ENCODE assay signal across 19 cellular contexts in genomic region chr17:79971651-79972050, GRCh38.
DNase-seq lines count a peak whose midpoint lies in the region; ATAC-seq and TF ChIP-seq lines count a peak whose summit lies in the region.
"Had no signal": no experiment of that assay in that cellular context is flagged by ENCODE, and none has a peak within 500 bp of the region (broad histone marks: within the 10 kb centered on the region; RNA-seq: fewer than 3 reads in every experiment).

No MANE protein-coding gene starts in this region.

- ATAC-seq in left cardiac atrium (no peak), Right ventricle myocardium superior (ENCODE audit: poor library complexity) (no peak), lower lobe of right lung (no peak), GM21367 (IDR thresholded peaks at IDR 0.05; ENCODE audit: unreplicated experiment) (no peak)
- ATAC-seq: GM12878 had no signal

- in situ Hi-C loops in GM13977 (cut with MboI; ENCODE audit: low pct_unique_long_range_greater_than_20kb, low sequenced_read_pairs, unreplicated experiment), result loop anchor here (25.0 kb wide), 1 partner anchor 184 kb away; the partner anchor contains the start of genes CBX2 and CBX8

- H3K9me3 ChIP-seq in lower lobe of right lung, result no peaks in the 10 kb centered on the region

- peaks cover 5% of the 10 kb centered on the region for H3K36me3 ChIP-seq in lower lobe of right lung

- no peaks in the 10 kb centered on the region for H3K27me3 ChIP-seq in lower lobe of right lung (ENCODE audit: low read depth)

- H3K27ac ChIP-seq in coronary artery, result no peak overlapping the region
- H3K27ac ChIP-seq in lower lobe of right lung, result no peak overlapping the region

- H3K4me1 ChIP-seq in lower lobe of right lung, result no peaks in the 10 kb centered on the region

- H3K4me3 ChIP-seq in coronary artery (no peak overlapping the region), lower lobe of right lung (no peak overlapping the region)
- H3K4me3 ChIP-seq: GM12878 had no signal

- TF ChIP-seq CTCF in coronary artery (IDR thresholded peaks at IDR 0.05) (no peak), lower lobe of right lung (IDR thresholded peaks at IDR 0.05) (no peak), GM13977 (IDR thresholded peaks at IDR 0.05; ENCODE audit: extremely low read depth, insufficient read depth, missing control alignments) (no peak)

- DNase-seq in left cardiac atrium (peak; percentile 6), Right ventricle myocardium superior (no peak), coronary artery (ENCODE audit: low spot score) (peak; percentile 53), lower lobe of right lung (peak; percentile 21), GM13977 (ENCODE audit: low spot score) (no peak), NCI-H748 treated with DMSO at 0.1 percent for 48 hours (lab: John Stamatoyannopoulos, UW) (no peak)
- DNase-seq: C1 segment of cervical spinal cord, DMS53, EL, GOT3, Kasumi-1, MM.1S, NCI-H1092, NCI-H1436 treated with DMSO at 0.1 percent for 48 hours, NCI-H2029, NCI-H446 treated with DMSO at 0.1 percent for 48 hours, OCI-M1 had no signal

- intact Hi-C loops in left cardiac atrium (cut with DNase I) (loop anchor here (5.0 to 10.0 kb wide), 3 partner anchors 57 to 184 kb away; no protein-coding TSS in a partner anchor), Right ventricle myocardium superior (cut with DNase I) (loop anchor here (10.0 kb wide), 1 partner anchor 127 kb away; no protein-coding TSS in a partner anchor), lower lobe of right lung (cut with DNase I) (no loop called here)

Comparison
In these comparisons a context has a peak if more than half of its experiments do, and no peak if none do; other contexts are left out.
1. DNase-seq: peak in left cardiac atrium (single experiment), coronary artery (single experiment) and lower lobe of right lung (single experiment); none in Right ventricle myocardium superior (single experiment), GM13977 (single experiment) and NCI-H748 treated with DMSO at 0.1 percent for 48 hours (single experiment).